8 cellular contexts compared by ENCODE assay signal in genomic region chr11:28040384-28040783, GRCh38.
"Had no signal": no experiment of that assay in that cellular context is flagged by ENCODE, and none has a peak within 500 bp of the region (broad histone marks: within the 10 kb centered on the region; RNA-seq: fewer than 3 reads in every experiment).

No MANE protein-coding gene starts in this region.

- H3K4me1 ChIP-seq: HAP-1 had no signal

- DNase-seq: GM23248, GOT3, H7, HFFc6 had no signal

- H3K27ac ChIP-seq: GM23248, HL-60 had no signal

- H3K9ac ChIP-seq: GM23248 had no signal

- H3K9me3 ChIP-seq: HAP-1 had no signal

- H3K4me3 ChIP-seq: GM23248, HAP-1 had no signal

- ATAC-seq: HCT116, HepG2 had no signal

- H2AFZ ChIP-seq: GM23248 had no signal

- FAIRE-seq: HepG2 had no signal
